12 cellular contexts compared by ENCODE assay signal in the genomic region with DNA sequence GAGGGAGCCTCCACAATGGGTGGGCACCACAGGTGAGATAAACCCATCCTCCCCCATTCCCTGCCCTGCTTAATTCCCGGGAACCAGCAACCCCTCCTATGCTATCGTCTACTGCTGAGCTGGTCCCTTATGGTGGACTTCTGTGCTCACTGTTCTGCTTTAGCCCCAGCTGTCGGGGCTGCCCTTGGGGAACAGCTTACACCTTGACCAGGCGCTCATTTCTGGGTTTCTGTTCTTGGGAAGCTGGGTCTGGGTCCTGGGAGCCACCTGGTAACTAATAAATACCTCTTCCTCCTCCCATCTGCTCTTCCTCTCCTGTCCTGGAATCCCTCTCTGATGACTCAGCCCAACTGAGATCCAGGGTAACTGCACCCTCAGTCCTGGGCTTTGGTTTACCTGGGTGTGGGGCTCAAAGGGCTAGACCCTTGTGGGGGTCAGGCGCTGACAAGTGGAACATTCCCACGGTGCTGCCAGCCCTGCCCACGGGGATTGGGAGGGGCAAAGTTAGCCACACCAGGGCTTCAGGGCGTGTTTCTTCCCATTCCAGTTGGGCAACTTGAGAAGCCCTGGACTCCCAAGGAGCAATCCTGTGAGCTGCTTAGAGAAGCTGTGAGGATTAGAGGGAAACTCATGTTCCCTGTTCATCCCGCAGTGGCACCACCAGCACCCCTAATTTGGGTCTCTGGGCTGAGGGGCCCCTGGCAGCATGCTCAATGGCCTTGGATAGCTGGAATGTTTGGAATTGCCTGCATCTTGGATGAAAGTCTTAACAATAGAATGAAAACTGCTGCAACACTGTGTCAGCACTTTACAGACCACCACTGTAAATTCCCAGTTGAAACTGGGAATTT. TPM values are rescaled to one million over a fixed set of nuclear protein-coding genes. Genes with fewer than 3 reads are reported as not detected.
A peak's percentile ranks its signal among the peaks of the same experiment; 100 is the strongest.
DNase-seq lines count a peak whose midpoint lies in the region; ATAC-seq and TF ChIP-seq lines count a peak whose summit lies in the region.
"Had no signal": no experiment of that assay in that cellular context is flagged by ENCODE, and none has a peak within 500 bp of the region (broad histone marks: within the 10 kb centered on the region; RNA-seq: fewer than 3 reads in every experiment).

No MANE protein-coding gene starts in this region.

- no peak overlapping the region for H3K27ac Mint-ChIP-seq in CD4-positive, alpha-beta T cell
- H3K27ac Mint-ChIP-seq in chondrocyte (ENCODE audit: unreplicated experiment): peak overlapping the region; percentile 22
- H3K27ac Mint-ChIP-seq in natural killer cell: peak overlapping the region; percentile 82 to 90

- no peaks in the 10 kb centered on the region for H3K9me3 Mint-ChIP-seq in CD4-positive, alpha-beta T cell
- H3K9me3 Mint-ChIP-seq in chondrocyte (ENCODE audit: low read depth) (no peaks in the 10 kb centered on the region), natural killer cell (no peaks in the 10 kb centered on the region)

- peak overlapping the region; percentile 90 for H3K4me3 Mint-ChIP-seq in CD4-positive, alpha-beta T cell
- H3K4me3 Mint-ChIP-seq in chondrocyte (ENCODE audit: unreplicated experiment): peak overlapping the region; percentile 92
- H3K4me3 Mint-ChIP-seq in natural killer cell: peak overlapping the region; percentile 65

- no peaks in the 10 kb centered on the region for H3K36me3 ChIP-seq in Loucy (ENCODE audit: insufficient read depth, low read length)
- no peaks in the 10 kb centered on the region for H3K36me3 ChIP-seq in upper lobe of left lung
- H3K36me3 ChIP-seq: pancreas had no signal

- TF ChIP-seq EP300 in upper lobe of left lung (IDR thresholded peaks at IDR 0.05): no peak

- H3K9me3 ChIP-seq in CD4-positive, alpha-beta T cell (ENCODE audit: control insufficient read depth, low read length): no peaks in the 10 kb centered on the region
- no peaks in the 10 kb centered on the region for H3K9me3 ChIP-seq in Loucy (ENCODE audit: insufficient read depth, low read depth, low read length)
- H3K9me3 ChIP-seq in upper lobe of left lung: no peaks in the 10 kb centered on the region
- H3K9me3 ChIP-seq: pancreas had no signal

- DNase-seq in CD4-positive, alpha-beta T cell: no peak
- DNase-seq in chondrocyte (ENCODE audit: low spot score) (no peak), natural killer cell (no peak), upper lobe of left lung (no peak)
- DNase-seq: activated naive CD4-positive, alpha-beta T cell treated with anti-CD3 and anti-CD28 coated beads, Interleukin-2, amount 50 U/mL, for 16 hours; NCI-H2029 treated with DMSO at 0.1 percent for 48 hours had no signal

- no peaks in the 10 kb centered on the region for H3K27me3 Mint-ChIP-seq in CD4-positive, alpha-beta T cell
- H3K27me3 Mint-ChIP-seq in chondrocyte (ENCODE audit: low read depth) (peaks cover under 1% of the 10 kb centered on the region), natural killer cell (ENCODE audit: low read depth in 2 of 2) (peaks cover 0 to 4% of the 10 kb centered on the region in 2 donors)

- peaks cover 13% of the 10 kb centered on the region for H3K36me3 Mint-ChIP-seq in CD4-positive, alpha-beta T cell (ENCODE audit: low read depth)
- H3K36me3 Mint-ChIP-seq in chondrocyte (ENCODE audit: low read depth) (no peaks in the 10 kb centered on the region), natural killer cell (no peaks in the 10 kb centered on the region)

- POLR2A ChIA-PET in CD4-positive, alpha-beta T cell (lab: Charles Lee): no interaction called here

- H3K4me1 Mint-ChIP-seq in CD4-positive, alpha-beta T cell (ENCODE audit: low read depth): peaks cover 29% of the 10 kb centered on the region
- H3K4me1 Mint-ChIP-seq in chondrocyte (ENCODE audit: low read depth) (peaks cover 31% of the 10 kb centered on the region), natural killer cell (peaks cover 24 to 40% of the 10 kb centered on the region in 2 donors)

- H2AFZ ChIP-seq in Loucy (ENCODE audit: low read length): no peak overlapping the region

- peak overlapping the region; percentile 77 for H3K9ac ChIP-seq in Loucy (ENCODE audit: low read depth, low read length, poor library complexity, severe bottlenecking)

- peaks cover 34% of the 10 kb centered on the region for H3K79me2 ChIP-seq in Loucy (ENCODE audit: insufficient read depth, low read length)

- H3K4me3 ChIP-seq in Loucy (ENCODE audit: low read length, poor library complexity, severe bottlenecking) (peak overlapping the region; percentile 96), upper lobe of left lung (no peak overlapping the region)

- H3K27me3 ChIP-seq in CD4-positive, alpha-beta T cell (ENCODE audit: control insufficient read depth, insufficient read depth, low read length): no peaks in the 10 kb centered on the region
- H3K27me3 ChIP-seq in Loucy (ENCODE audit: insufficient read depth, low read length, poor library complexity, severe bottlenecking): no peaks in the 10 kb centered on the region
- H3K27me3 ChIP-seq in upper lobe of left lung: no peaks in the 10 kb centered on the region
- H3K27me3 ChIP-seq: pancreas had no signal

- TF ChIP-seq CTCF in CD4-positive, alpha-beta T cell (IDR thresholded peaks at IDR 0.05): no peak
- no peak for TF ChIP-seq CTCF in Loucy (conservative IDR thresholded peaks at IDR 0.05; ENCODE audit: low read length)
- TF ChIP-seq CTCF in chondrocyte (IDR thresholded peaks at IDR 0.05): no peak
- TF ChIP-seq CTCF in natural killer cell (IDR thresholded peaks at IDR 0.05): no peak
- no peak for TF ChIP-seq CTCF in upper lobe of left lung (IDR thresholded peaks at IDR 0.05)

- H3K4me2 ChIP-seq in Loucy (ENCODE audit: low read depth, low read length, poor library complexity, severe bottlenecking): peak overlapping the region; percentile 88

- WGBS in upper lobe of left lung, 2 donors: 76 to 77% methylated on average over 7 to 9 of the region's 9 CpGs

- H3K4me1 ChIP-seq in Loucy (ENCODE audit: insufficient read depth, low read length, poor library complexity, severe bottlenecking): peaks cover 30% of the 10 kb centered on the region
- peaks cover 6 to 27% (median 15%) of the 10 kb centered on the region in 4 donors for H3K4me1 ChIP-seq in upper lobe of left lung
- H3K4me1 ChIP-seq: pancreas had no signal

- H3F3A ChIP-seq in Loucy (ENCODE audit: low read depth): 0 out of 2 replicates have a peak, but pooled peaks cover 7% of the 10 kb centered on the region

- no peak for ATAC-seq in CD4-positive, alpha-beta T cell (ENCODE audit: poor library complexity)
- ATAC-seq in natural killer cell: no peak
- ATAC-seq in GM18511 (IDR thresholded peaks at IDR 0.05; ENCODE audit: unreplicated experiment): no peak
- ATAC-seq in GM21381 (IDR thresholded peaks at IDR 0.05; ENCODE audit: unreplicated experiment): no peak
- no peak for ATAC-seq in upper lobe of left lung (ENCODE audit: low FRiP score in 2 of 2)
- no peak for ATAC-seq in HG03045 (IDR thresholded peaks at IDR 0.05; ENCODE audit: unreplicated experiment)

- CTCF ChIA-PET in CD4-positive, alpha-beta T cell (lab: Charles Lee): interaction anchor here (0.6 kb wide), 1 partner anchor 18 kb away, joined by 4 read pairs; no protein-coding TSS in a partner anchor

- intact Hi-C loops in CD4-positive, alpha-beta T cell (cut with DNase I, micrococcal nuclease): loop anchor here (5.0 to 10.0 kb wide), 4 partner anchors 75 to 468 kb away; a partner anchor contains a TSS
- intact Hi-C loops in natural killer cell (cut with micrococcal nuclease): loop anchor here (10.0 kb wide), 1 partner anchor 858 kb away; a partner anchor contains a TSS

- H3K9me2 ChIP-seq in Loucy (replicated peaks; ENCODE audit: low read depth, low read length): no peaks in the 10 kb centered on the region

- H4K20me1 ChIP-seq in Loucy (ENCODE audit: insufficient read depth, low read length, poor library complexity, severe bottlenecking): peaks cover 5% of the 10 kb centered on the region

- no peak for TF ChIP-seq POLR2A in upper lobe of left lung (IDR thresholded peaks at IDR 0.05)

- no peak overlapping the region for H3K27ac ChIP-seq in CD4-positive, alpha-beta T cell (ENCODE audit: low read depth, low read length)
- no peak overlapping the region for H3K27ac ChIP-seq in upper lobe of left lung
- H3K27ac ChIP-seq: pancreas had no signal

RNA-seq across cellular contexts. Expression of a gene that starts 1.6 kb away (rescaled TPM):
- 1 to 10 TPM in 1 of 2 experiments, under 1 TPM in 1; 0.91 to 1.3 TPM for total RNA-seq in CD4-positive, alpha-beta T cell
- total RNA-seq in chondrocyte: 4.2 to 6.8 TPM (median 4.5 TPM) in 3 replicates
- 1 to 10 TPM in 2 of 3 donors, not detected in 1; 1.1 to 1.5 TPM for total RNA-seq in natural killer cell
- 1 to 10 TPM in 3 of 6 donors, under 1 TPM in 1, not detected in 2; 0.86 to 3.8 (median 1.6) TPM for total RNA-seq in upper lobe of left lung
- total RNA-seq: fibroblast of villous mesenchyme had no signal

RNA-seq across cellular contexts. Expression of a gene that starts 4.2 kb away (rescaled TPM):
- total RNA-seq in CD4-positive, alpha-beta T cell: 10 to 100 TPM; 74.7 to 84.7 TPM
- total RNA-seq in chondrocyte (123 to 131 TPM (median 126 TPM) in 3 replicates), natural killer cell (100 to 1,000 TPM; 107 to 121 (median 108) TPM), upper lobe of left lung (100 to 1,000 TPM in 1 of 6 donors, 10 to 100 TPM in 5; 42.2 to 102 (median 51.6) TPM)
